ENCODE assay signal across 8 cellular contexts in genomic region chr6:64012351-64013060, GRCh38.
DNase-seq lines count a peak whose midpoint lies in the region; ATAC-seq, FAIRE-seq and TF ChIP-seq lines count a peak whose summit lies in the region.

No MANE protein-coding gene starts in this region.

- no peak overlapping the region for H2BK5ac ChIP-seq in H1 (ENCODE audit: low read depth, low read length)

- no peak overlapping the region for H3K4ac ChIP-seq in H1 (replicated peaks; ENCODE audit: insufficient read length, low read depth, low read length)

- CTCF ChIA-PET in MCF 10A (lab: Yijun Ruan, JAX) (interaction anchor here (0.5 to 2.4 kb wide), 26 partner anchors 10 to 1747 kb away, joined by 3 to 70 read pairs (median 3); no protein-coding TSS in a partner anchor), H1 (lab: Charles Lee; ENCODE audit: partially characterized antibody) (interaction anchor here (0.6 to 2.4 kb wide), 15 partner anchors 10 to 705 kb away, joined by 3 to 47 read pairs (median 3); no protein-coding TSS in a partner anchor)

- no peak overlapping the region for H3K14ac ChIP-seq in H1 (ENCODE audit: insufficient read length)

- H4K5ac ChIP-seq in H1 (ENCODE audit: insufficient read length, low read depth, low read length), result no peak overlapping the region

- no peaks in the 10 kb centered on the region for H3K4me1 Mint-ChIP-seq in MCF 10A (ENCODE audit: insufficient read depth, unreplicated experiment)

- peak; percentile 73 for FAIRE-seq in H1 (lab: Jason Lieb, UNC)

- TF ChIP-seq RAD21 in H1 (IDR thresholded peaks at IDR 0.05 in 1 of 2, conservative IDR thresholded peaks at IDR 0.05 in 1 of 2; ENCODE audit: low read depth in 2 of 2, low read length in 2 of 2), result peak; percentile 94 to 96

- H4K8ac ChIP-seq in H1 (ENCODE audit: extremely low read depth, insufficient read depth, low read length), result no peak overlapping the region

- no peak overlapping the region for H4K91ac ChIP-seq in H1 (replicated peaks; ENCODE audit: insufficient read length, low read length)

- no peak overlapping the region for H3K27ac Mint-ChIP-seq in MCF 10A (ENCODE audit: low read depth, unreplicated experiment)

- ATAC-seq in GM19395 (IDR thresholded peaks at IDR 0.05; ENCODE audit: unreplicated experiment), result no peak

- no peak overlapping the region for H3K4me2 ChIP-seq in H1 (ENCODE audit: insufficient read depth in 1 of 2, low read depth in 2 of 2, low read length in 2 of 2)

- H3K4me3 Mint-ChIP-seq in MCF 10A (ENCODE audit: unreplicated experiment), result no peak overlapping the region

- TF ChIP-seq CTCF in MCF 10A (IDR thresholded peaks at IDR 0.05; ENCODE audit: unreplicated experiment), result peak; percentile 92
- TF ChIP-seq CTCF in breast epithelium (IDR thresholded peaks at IDR 0.05), result no peak
- peak in 2 of 3 experiments; percentile 75 to 87; a peak in 3 of 4 replicates for TF ChIP-seq CTCF in H1 (IDR thresholded peaks at IDR 0.05; ENCODE audit: control extremely low read depth in 1 of 3, insufficient read depth in 1 of 3, low read depth in 1 of 3, low read length in 3 of 3)

- H3K23me2 ChIP-seq in H1 (ENCODE audit: low read depth, low read length), result no peaks in the 10 kb centered on the region

- no peak overlapping the region for H3K4me3 ChIP-seq in breast epithelium
- no peak overlapping the region for H3K4me3 ChIP-seq in H1 (ENCODE audit: extremely low read depth in 1 of 4, insufficient read depth in 2 of 4, low read depth in 3 of 4, low read length in 4 of 4)

- H3K27me3 ChIP-seq in breast epithelium, result no peaks in the 10 kb centered on the region
- no peaks in the 10 kb centered on the region for H3K27me3 ChIP-seq in H1 (replicated peaks in 1 of 4; ENCODE audit: control insufficient read depth in 3 of 4, extremely low read depth in 1 of 4, insufficient read depth in 3 of 4, low read length in 3 of 4)

- H3K23ac ChIP-seq in H1 (ENCODE audit: insufficient read length), result no peak overlapping the region

- H3K27me3 Mint-ChIP-seq in MCF 10A (ENCODE audit: insufficient read depth, unreplicated experiment), result no peaks in the 10 kb centered on the region

- H3K36me3 ChIP-seq in breast epithelium (no peaks in the 10 kb centered on the region), H1 (ENCODE audit: control insufficient read depth in 2 of 4, insufficient read depth in 4 of 4, low read length in 3 of 4) (no peaks in the 10 kb centered on the region)

- H3K9ac ChIP-seq in H1 (replicated peaks in 1 of 4; ENCODE audit: extremely low read depth in 1 of 4, low read depth in 3 of 4, low read length in 3 of 4), result no peak overlapping the region

- H2BK120ac ChIP-seq in H1 (replicated peaks; ENCODE audit: low read depth, low read length), result no peak overlapping the region

- no peaks in the 10 kb centered on the region for H3K36me3 Mint-ChIP-seq in MCF 10A (ENCODE audit: insufficient read depth, unreplicated experiment)

- H2BK15ac ChIP-seq in H1 (ENCODE audit: low read length), result no peak overlapping the region

- no peak overlapping the region for H3K18ac ChIP-seq in H1 (ENCODE audit: extremely low read depth, low read length)

- no peaks in the 10 kb centered on the region for H3K79me1 ChIP-seq in H1 (ENCODE audit: low read depth, low read length)

- 0 out of 2 replicates have a peak overlapping the region, but pooled peaks have one; percentile 43 for H2AFZ ChIP-seq in H1 (ENCODE audit: low read length)

- 88% methylated on average over 4 of the region's 4 CpGs; no CpG with 5 or more reads in 1 of the 2 experiments for WGBS in H1 (ENCODE audit: extremely low coverage in 1 of 2, insufficient coverage in 1 of 2, insufficient read length in 1 of 2, insufficient replicate concordance in 2 of 2, low coverage in 1 of 2, low lambda C conversion rate in 2 of 2, missing lambda C conversion rate in 1 of 2), 2 experiments

- H3K27ac ChIP-seq in breast epithelium (no peak overlapping the region), H1 (ENCODE audit: low read depth, low read length) (no peak overlapping the region)

- BruUV-seq in MCF 10A (replicated peaks; lab: Mats Ljungman, UMichigan), result no TSS peak

- POLR2A ChIA-PET in MCF 10A (lab: Yijun Ruan, JAX) (interaction anchor here (0.6 to 0.9 kb wide), 2 partner anchors 36 to 318 kb away, joined by 3 read pairs; no protein-coding TSS in a partner anchor), H1 (lab: Charles Lee; ENCODE audit: partially characterized antibody) (no interaction called here)

- no peak for TF ChIP-seq POLR2A in breast epithelium (IDR thresholded peaks at IDR 0.05)
- TF ChIP-seq POLR2A in H1 (IDR thresholded peaks at IDR 0.05; ENCODE audit: control extremely low read depth in 1 of 2, low read depth in 2 of 2, low read length in 2 of 2), result no peak

- H2AK5ac ChIP-seq in H1 (ENCODE audit: low read depth, low read length), result no peak overlapping the region

- no peaks in the 10 kb centered on the region for H3K79me2 ChIP-seq in H1 (ENCODE audit: control insufficient read depth in 1 of 2, insufficient read depth in 2 of 2, low read length in 2 of 2)

- H3K4me1 ChIP-seq in breast epithelium, result no peaks in the 10 kb centered on the region
- peaks cover 0 to 3% (median 3%) of the 10 kb centered on the region in 4 experiments; a peak in 2 of 7 replicates for H3K4me1 ChIP-seq in H1 (replicated peaks in 1 of 4; ENCODE audit: control insufficient read depth in 3 of 4, insufficient read depth in 4 of 4, low read length in 3 of 4)

- TF ChIP-seq EP300 in H1 (IDR thresholded peaks at IDR 0.05; ENCODE audit: borderline replicate concordance in 1 of 2, low read depth in 2 of 2, low read length in 2 of 2), result no peak

- H2BK20ac ChIP-seq in H1 (ENCODE audit: low read length), result no peak overlapping the region

- DNase-seq in MCF 10A (ENCODE audit: unreplicated experiment) (peak; percentile 64), breast epithelium (ENCODE audit: low spot score in 2 of 2) (no peak), NCI-H446 treated with DMSO at 0.1 percent for 48 hours (lab: John Stamatoyannopoulos, UW) (peak; percentile 34), H1 (ENCODE audit: low read depth in 1 of 2, low spot score in 2 of 2) (peak in 1 of 2 experiments; percentile 13), myocyte (ENCODE audit: low read depth) (peak; percentile 9), dermis blood vessel endothelial cell (no peak), NCI-H2029 (lab: John Stamatoyannopoulos, UW) (no peak)

- no peaks in the 10 kb centered on the region for H4K20me1 ChIP-seq in H1 (replicated peaks in 1 of 2; ENCODE audit: control insufficient read depth in 1 of 2, insufficient read depth in 2 of 2, low read length in 2 of 2)

- H3K56ac ChIP-seq in H1 (replicated peaks; ENCODE audit: insufficient read length, low read depth, low read length), result no peak overlapping the region

- no peaks in the 10 kb centered on the region for H3K9me3 ChIP-seq in breast epithelium
- no peaks in the 10 kb centered on the region for H3K9me3 ChIP-seq in H1 (ENCODE audit: insufficient read depth in 2 of 2, low read depth in 1 of 2, low read length in 1 of 2)

- H2BK12ac ChIP-seq in H1 (ENCODE audit: low read depth, low read length), result no peak overlapping the region

- intact Hi-C loops in MCF 10A (cut with micrococcal nuclease), result loop anchor here (1.0 to 5.0 kb wide), 2 partner anchors 319 to 720 kb away; no protein-coding TSS in a partner anchor
- intact Hi-C loops in breast epithelium (cut with DNase I; ENCODE audit: low total_unique reads), result no loop called here

- peaks cover 3% of the 10 kb centered on the region for H3K9me3 Mint-ChIP-seq in MCF 10A (ENCODE audit: unreplicated experiment)

TF ChIP-seq in H1, 55 proteins besides CTCF, POLR2A, EP300 and RAD21:
- TF ChIP-seq ZNF274 (IDR thresholded peaks at IDR 0.05; ENCODE audit: borderline replicate concordance, extremely low read depth, low read length), result no peak
- TF ChIP-seq SAP30 (IDR thresholded peaks at IDR 0.05; ENCODE audit: insufficient read depth, insufficient replicate concordance, low read length), result no peak
- no peak for TF ChIP-seq CHD1 (IDR thresholded peaks at IDR 0.05; ENCODE audit: low read depth, low read length)
- TF ChIP-seq, protein P1, sequence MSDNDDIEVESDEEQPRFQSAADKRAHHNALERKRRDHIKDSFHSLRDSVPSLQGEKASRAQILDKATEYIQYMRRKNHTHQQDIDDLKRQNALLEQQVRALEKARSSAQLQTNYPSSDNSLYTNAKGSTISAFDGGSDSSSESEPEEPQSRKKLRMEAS (IDR thresholded peaks at IDR 0.05), result no peak
- TF ChIP-seq RNF2 (IDR thresholded peaks at IDR 0.05; ENCODE audit: borderline replicate concordance, low read depth, low read length, missing control alignments, poor library complexity, severe bottlenecking), result no peak
- TF ChIP-seq SP4 (IDR thresholded peaks at IDR 0.05; ENCODE audit: low read length), result no peak
- TF ChIP-seq, protein P2, sequence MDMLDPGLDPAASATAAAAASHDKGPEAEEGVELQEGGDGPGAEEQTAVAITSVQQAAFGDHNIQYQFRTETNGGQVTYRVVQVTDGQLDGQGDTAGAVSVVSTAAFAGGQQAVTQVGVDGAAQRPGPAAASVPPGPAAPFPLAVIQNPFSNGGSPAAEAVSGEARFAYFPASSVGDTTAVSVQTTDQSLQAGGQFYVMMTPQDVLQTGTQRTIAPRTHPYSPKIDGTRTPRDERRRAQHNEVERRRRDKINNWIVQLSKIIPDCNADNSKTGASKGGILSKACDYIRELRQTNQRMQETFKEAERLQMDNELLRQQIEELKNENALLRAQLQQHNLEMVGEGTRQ (IDR thresholded peaks at IDR 0.05; ENCODE audit: low read length), result no peak
- no peak for TF ChIP-seq ASH2L (IDR thresholded peaks at IDR 0.05; ENCODE audit: low read length)
- TF ChIP-seq BCL11A (IDR thresholded peaks at IDR 0.05; ENCODE audit: low read depth in 2 of 2, low read length in 2 of 2), result no peak
- no peak for TF ChIP-seq TEAD4 (IDR thresholded peaks at IDR 0.05; ENCODE audit: low read depth, low read length)
- no peak for TF ChIP-seq HDAC6 (IDR thresholded peaks at IDR 0.05; ENCODE audit: low read depth, low read length)

Comparison
In these comparisons a context has a peak if more than half of its experiments do, and no peak if none do; other contexts are left out.
1. DNase-seq: peak in MCF 10A (single experiment), NCI-H446 treated with DMSO at 0.1 percent for 48 hours (single experiment) and myocyte (single experiment); none in breast epithelium (0 of 2), dermis blood vessel endothelial cell (single experiment) and NCI-H2029 (single experiment).
2. CTCF ChIP-seq: peak in MCF 10A (single experiment) and H1 (2 of 3); none in breast epithelium (0 of 3).